In genomic region chr14:51185754-51186153, GRCh38 we compare ENCODE assay signal across 13 cellular contexts. TPM values are rescaled to one million over a fixed set of nuclear protein-coding genes. Genes with fewer than 3 reads are reported as not detected.
A peak's percentile ranks its signal among the peaks of the same experiment; 100 is the strongest.
DNase-seq lines count a peak whose midpoint lies in the region; ATAC-seq and TF ChIP-seq lines count a peak whose summit lies in the region.
"Had no signal": no experiment of that assay in that cellular context is flagged by ENCODE, and none has a peak within 500 bp of the region (broad histone marks: within the 10 kb centered on the region; RNA-seq: fewer than 3 reads in every experiment).

No MANE protein-coding gene starts in this region.

- intact Hi-C loops in ovary (cut with DNase I): no loop called here

- no peaks in the 10 kb centered on the region for H3K27me3 Mint-ChIP-seq in activated T-helper 17 cell treated with anti-CD3 and anti-CD28 coated beads, Interleukin-2, amount 50 U/mL, for 72 hours
- H3K27me3 Mint-ChIP-seq in T-cell: peaks cover under 1 to 3% of the 10 kb centered on the region in 2 donors

- no peaks in the 10 kb centered on the region for H3K9me3 Mint-ChIP-seq in activated T-helper 17 cell treated with anti-CD3 and anti-CD28 coated beads, Interleukin-2, amount 50 U/mL, for 72 hours
- H3K9me3 Mint-ChIP-seq in T-cell: no peaks in the 10 kb centered on the region

- no peaks in the 10 kb centered on the region for H3K36me3 Mint-ChIP-seq in activated T-helper 17 cell treated with anti-CD3 and anti-CD28 coated beads, Interleukin-2, amount 50 U/mL, for 72 hours (ENCODE audit: low read depth)
- H3K36me3 Mint-ChIP-seq in T-cell: no peaks in the 10 kb centered on the region

- DNase-seq in RWPE1 (ENCODE audit: low spot score) (no peak), ovary (no peak), T-cell (no peak)
- DNase-seq: activated CD8-positive, alpha-beta memory T cell treated with anti-CD3 and anti-CD28 coated beads, Interleukin-2, amount 50 U/mL, for 4 hours; colonic mucosa; DMS79; NCI-H226; uterus had no signal

- no peaks in the 10 kb centered on the region for H3K27me3 ChIP-seq in ovary
- H3K27me3 ChIP-seq: colonic mucosa, uterus had no signal

- no peaks in the 10 kb centered on the region for H3K9me3 ChIP-seq in ovary
- H3K9me3 ChIP-seq: colonic mucosa, uterus had no signal

- no peak overlapping the region for H3K4me3 Mint-ChIP-seq in activated T-helper 17 cell treated with anti-CD3 and anti-CD28 coated beads, Interleukin-2, amount 50 U/mL, for 72 hours
- H3K4me3 Mint-ChIP-seq in T-cell: no peak overlapping the region

- POLR2A ChIA-PET in RWPE1 (lab: Yijun Ruan, JAX; ENCODE audit: low non-redundant PET) (no interaction called here), T-cell (lab: Charles Lee) (no interaction called here)

- CTCF ChIA-PET in RWPE1 (lab: Yijun Ruan, JAX): no interaction called here
- CTCF ChIA-PET in T-cell (lab: Charles Lee): no interaction called here

- H3K4me3 ChIP-seq in ovary: no peak overlapping the region
- H3K4me3 ChIP-seq: colonic mucosa, uterus had no signal

- ATAC-seq in GM18502 (IDR thresholded peaks at IDR 0.05; ENCODE audit: poor library complexity, unreplicated experiment) (peak; percentile 84), GM19467 (IDR thresholded peaks at IDR 0.05; ENCODE audit: unreplicated experiment) (peak; percentile 71), HG02840 (IDR thresholded peaks at IDR 0.05; ENCODE audit: low FRiP score, unreplicated experiment) (peak; percentile 72), HG03442 (IDR thresholded peaks at IDR 0.05; ENCODE audit: unreplicated experiment) (peak; percentile 75), T-cell (replicated peaks in 1 of 4) (no peak)
- no peak for ATAC-seq in activated T-helper 17 cell treated with anti-CD3 and anti-CD28 coated beads, Interleukin-2, amount 50 U/mL, for 72 hours (replicated peaks)

- H3K27ac Mint-ChIP-seq in activated T-helper 17 cell treated with anti-CD3 and anti-CD28 coated beads, Interleukin-2, amount 50 U/mL, for 72 hours: no peak overlapping the region
- no peak overlapping the region for H3K27ac Mint-ChIP-seq in T-cell

- TF ChIP-seq POLR2A in ovary (IDR thresholded peaks at IDR 0.05): no peak

- no peak for TF ChIP-seq EP300 in ovary (IDR thresholded peaks at IDR 0.05)

- H3K27ac ChIP-seq in RWPE1 (no peak overlapping the region), ovary (no peak overlapping the region)
- H3K27ac ChIP-seq: colonic mucosa, uterus had no signal

- no peaks in the 10 kb centered on the region for H3K4me1 Mint-ChIP-seq in activated T-helper 17 cell treated with anti-CD3 and anti-CD28 coated beads, Interleukin-2, amount 50 U/mL, for 72 hours
- no peaks in the 10 kb centered on the region for H3K4me1 Mint-ChIP-seq in T-cell

- H3K36me3 ChIP-seq in ovary: no peaks in the 10 kb centered on the region
- H3K36me3 ChIP-seq: colonic mucosa, uterus had no signal

- TF ChIP-seq CTCF in RWPE1 (conservative IDR thresholded peaks at IDR 0.05; ENCODE audit: low read depth) (no peak), ovary (IDR thresholded peaks at IDR 0.05) (no peak)

- H3K4me1 ChIP-seq in ovary (ENCODE audit: insufficient read depth): no peaks in the 10 kb centered on the region
- H3K4me1 ChIP-seq: colonic mucosa, uterus had no signal

- WGBS in ovary, 3 donors: 83 to 94% (median 91%) methylated on average over 1 of the region's 1 CpG

RNA-seq across cellular contexts. Expression of gene TMX1, which starts 54.3 kb away (rescaled TPM):
- total RNA-seq in activated T-helper 17 cell treated with anti-CD3 and anti-CD28 coated beads, Interleukin-2, amount 50 U/mL, for 72 hours: 10 to 100 TPM; 40.6 to 51.9 TPM
- 10 to 100 TPM; 14.4 to 28.7 (median 20.7) TPM for total RNA-seq in ovary
- polyA plus RNA-seq in ovary: 10 to 100 TPM; 11.2 to 18.8 TPM
- 10 to 100 TPM; 15.5 to 24.2 (median 22.1) TPM for total RNA-seq in T-cell

Comparison
In these comparisons a context has a peak if more than half of its experiments do, and no peak if none do; other contexts are left out.
1. ATAC-seq: peak in GM18502 (single experiment), GM19467 (single experiment), HG02840 (single experiment) and HG03442 (single experiment); none in activated T-helper 17 cell treated with anti-CD3 and anti-CD28 coated beads, Interleukin-2, amount 50 U/mL, for 72 hours (single experiment) and T-cell (0 of 4).